ENCODE assay signal across 7 cellular contexts in genomic region chr14:34843011-34843554, GRCh38. TPM values are rescaled to one million over a fixed set of nuclear protein-coding genes. Genes with fewer than 3 reads are reported as not detected.
A peak's percentile ranks its signal among the peaks of the same experiment; 100 is the strongest.
DNase-seq lines count a peak whose midpoint lies in the region; ATAC-seq and TF ChIP-seq lines count a peak whose summit lies in the region.

No MANE protein-coding gene starts in this region.

- ATAC-seq in HG03457 (IDR thresholded peaks at IDR 0.05; ENCODE audit: unreplicated experiment) = no peak

- H3K4me3 Mint-ChIP-seq in activated naive CD4-positive, alpha-beta T cell treated with anti-CD3 and anti-CD28 coated beads, Interleukin-2, amount 50 U/mL, for 24 hours = peak overlapping the region; percentile 23

- in situ Hi-C loops in G401 (cut with HindIII; ENCODE audit: low sequenced_read_pairs) = no loop called here

- H3K27me3 Mint-ChIP-seq in activated naive CD4-positive, alpha-beta T cell treated with anti-CD3 and anti-CD28 coated beads, Interleukin-2, amount 50 U/mL, for 24 hours = no peaks in the 10 kb centered on the region

- peaks cover 40% of the 10 kb centered on the region for H3K4me1 Mint-ChIP-seq in activated naive CD4-positive, alpha-beta T cell treated with anti-CD3 and anti-CD28 coated beads, Interleukin-2, amount 50 U/mL, for 24 hours

- peak overlapping the region; percentile 63 for H3K27ac Mint-ChIP-seq in activated naive CD4-positive, alpha-beta T cell treated with anti-CD3 and anti-CD28 coated beads, Interleukin-2, amount 50 U/mL, for 24 hours

- POLR2A ChIA-PET in GM10248 (lab: Yijun Ruan, JAX) = interaction anchor here (0.6 kb wide), 1 partner anchor 104 kb away, joined by 7 read pairs; no protein-coding TSS in a partner anchor

- peak; percentile 31 for DNase-seq in GM10248 (ENCODE audit: extremely low spot score)
- peak; percentile 41 for DNase-seq in HS-5 (ENCODE audit: low read depth)
- DNase-seq in iris pigment epithelial cell (ENCODE audit: low read depth) = peak; percentile 88
- DNase-seq in effector CD8-positive, alpha-beta T cell (lab: John Stamatoyannopoulos, UW) = no peak
- no peak for DNase-seq in G401 (ENCODE audit: low spot score)

- H3K36me3 Mint-ChIP-seq in activated naive CD4-positive, alpha-beta T cell treated with anti-CD3 and anti-CD28 coated beads, Interleukin-2, amount 50 U/mL, for 24 hours = peaks cover 17% of the 10 kb centered on the region

- TF ChIP-seq CTCF in GM10248 (IDR thresholded peaks at IDR 0.05; ENCODE audit: control extremely low read depth, extremely low read depth, low read depth, missing control alignments) = no peak

- CTCF ChIA-PET in GM10248 (lab: Yijun Ruan, JAX) = interaction anchor here (1.0 to 1.9 kb wide), 2 partner anchors 9 kb away, joined by 3 to 6 read pairs; no protein-coding TSS in a partner anchor

- H3K9me3 Mint-ChIP-seq in activated naive CD4-positive, alpha-beta T cell treated with anti-CD3 and anti-CD28 coated beads, Interleukin-2, amount 50 U/mL, for 24 hours = no peaks in the 10 kb centered on the region

RNA-seq across cellular contexts. Expression of gene BAZ1A, which starts 32.1 kb away (rescaled TPM):
- 9.1 and 13.7 TPM in 2 replicates for total RNA-seq in G401 (2014; rRNA removed; shearing (Covaris generic))

Comparison
In these comparisons a context has a peak if more than half of its experiments do, and no peak if none do; other contexts are left out.
1. DNase-seq: peak in GM10248 (single experiment), HS-5 (single experiment) and iris pigment epithelial cell (single experiment); none in effector CD8-positive, alpha-beta T cell (single experiment) and G401 (single experiment).